ENCODE assay signal across 2 cellular contexts in the genomic region with DNA sequence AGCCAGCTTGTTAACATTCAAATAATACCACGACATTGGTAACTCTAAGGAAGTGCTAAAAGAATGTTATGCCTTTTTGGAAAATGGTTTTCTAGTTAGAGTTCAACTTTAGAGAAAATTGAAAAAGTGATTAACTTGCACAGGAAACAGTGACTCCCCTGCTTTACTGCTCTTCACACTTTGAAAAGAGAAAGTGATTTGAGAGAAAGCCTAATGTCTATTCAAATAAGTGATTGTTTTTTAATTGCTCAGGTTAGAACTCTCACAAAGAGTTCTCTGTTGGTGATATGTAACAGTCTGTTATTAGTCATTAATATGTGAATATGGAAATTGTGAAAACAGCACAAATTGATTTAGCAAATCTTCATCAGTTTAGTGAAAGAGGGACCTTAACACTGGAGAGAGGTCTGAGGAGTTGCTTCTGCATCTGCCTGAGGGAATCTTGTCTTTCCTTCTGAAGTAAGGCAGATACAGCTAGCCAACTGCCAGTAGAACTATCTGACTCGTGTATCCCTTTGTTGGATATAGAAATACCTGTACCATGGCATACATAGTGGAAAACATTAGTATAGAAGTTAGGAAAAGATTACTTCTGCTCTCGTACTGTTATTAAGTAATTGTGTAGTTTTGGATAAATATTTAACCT.
TF ChIP-seq lines count a peak whose summit lies in the region.

No MANE protein-coding gene starts in this region.

TF ChIP-seq in liver, 16 proteins besides CTCF, POLR2A, EP300 and RAD21:
- no peak for TF ChIP-seq GABPA (IDR thresholded peaks at IDR 0.05 in 1 of 2, conservative IDR thresholded peaks at IDR 0.05 in 1 of 2)
- no peak for TF ChIP-seq HNF4G (IDR thresholded peaks at IDR 0.05)
- TF ChIP-seq FOXA2 (IDR thresholded peaks at IDR 0.05) = no peak
- TF ChIP-seq ZBTB33 (IDR thresholded peaks at IDR 0.05) = no peak
- TF ChIP-seq MAX (IDR thresholded peaks at IDR 0.05) = no peak
- TF ChIP-seq NR2F2 (IDR thresholded peaks at IDR 0.05) = no peak
- no peak for TF ChIP-seq EGR1 (IDR thresholded peaks at IDR 0.05; ENCODE audit: low read depth in 2 of 2)
- no peak for TF ChIP-seq ATF3 (IDR thresholded peaks at IDR 0.05)
- no peak for TF ChIP-seq JUND (IDR thresholded peaks at IDR 0.05)
- TF ChIP-seq HNF4A (conservative IDR thresholded peaks at IDR 0.05) = no peak
- TF ChIP-seq SP1 (IDR thresholded peaks at IDR 0.05) = no peak
- no peak for TF ChIP-seq YY1 (IDR thresholded peaks at IDR 0.05)

TF ChIP-seq in HepG2, 621 proteins besides CTCF, POLR2A, EP300 and RAD21:
- TF ChIP-seq MAX (IDR thresholded peaks at IDR 0.05) = no peak
